Comparison of ENCODE assay signal across 16 cellular contexts in genomic region chr11:75566763-75567279, GRCh38. TPM values are rescaled to one million over a fixed set of nuclear protein-coding genes. Genes with fewer than 3 reads are reported as not detected.
DNase-seq lines count a peak whose midpoint lies in the region; ATAC-seq, FAIRE-seq and TF ChIP-seq lines count a peak whose summit lies in the region.
"Had no signal": no experiment of that assay in that cellular context is flagged by ENCODE, and none has a peak within 500 bp of the region (broad histone marks: within the 10 kb centered on the region; RNA-seq: fewer than 3 reads in every experiment).

No MANE protein-coding gene starts in this region.

- TF ChIP-seq POLR2A in HepG2 (IDR thresholded peaks at IDR 0.05; ENCODE audit: insufficient read depth in 1 of 2, low read depth in 2 of 2, low read length in 2 of 2): no peak
- TF ChIP-seq POLR2A in right lobe of liver (IDR thresholded peaks at IDR 0.05): no peak
- TF ChIP-seq POLR2A in H1 (IDR thresholded peaks at IDR 0.05; ENCODE audit: control extremely low read depth in 1 of 2, low read depth in 2 of 2, low read length in 2 of 2): no peak

- H4K91ac ChIP-seq in H1 (replicated peaks; ENCODE audit: insufficient read length, low read length) (no peak overlapping the region), neuronal stem cell (ENCODE audit: low read depth, low read length, poor library complexity) (no peak overlapping the region)

- H2AK5ac ChIP-seq in H1 (ENCODE audit: low read depth, low read length) (no peak overlapping the region; the same call in 1 of the 2 replicates), neuronal stem cell (ENCODE audit: low read depth, low read length) (peak overlapping the region; percentile 72)

- no peak for FAIRE-seq in HepG2 (lab: Jason Lieb, UNC)
- no peak for FAIRE-seq in H1 (lab: Jason Lieb, UNC)
- FAIRE-seq: GM12878 had no signal

- no peaks in the 10 kb centered on the region for H3K9me3 Mint-ChIP-seq in activated naive CD4-positive, alpha-beta T cell treated with anti-CD3 and anti-CD28 coated beads, Interleukin-2, amount 10 ng/mL, durations not matched to agents 7 days and 5 days
- no peaks in the 10 kb centered on the region for H3K9me3 Mint-ChIP-seq in mesothelial cell of epicardium
- H3K9me3 Mint-ChIP-seq: CD4-positive, CD25-positive, alpha-beta regulatory T cell had no signal

- H3K79me1 ChIP-seq in H1 (ENCODE audit: low read depth, low read length): peaks cover 12% of the 10 kb centered on the region
- H3K79me1 ChIP-seq in neuronal stem cell (ENCODE audit: low read depth, low read length): peaks cover 10% of the 10 kb centered on the region

- TF ChIP-seq CTCF in HepG2 (CRISPR knock-in tag; IDR thresholded peaks at IDR 0.05) (no peak), right lobe of liver (IDR thresholded peaks at IDR 0.05) (no peak), H1 (IDR thresholded peaks at IDR 0.05; ENCODE audit: control extremely low read depth in 1 of 3, insufficient read depth in 1 of 3, low read depth in 1 of 3, low read length in 3 of 3) (no peak), mesothelial cell of epicardium (IDR thresholded peaks at IDR 0.05; ENCODE audit: unreplicated experiment) (no peak)

- TF ChIP-seq RAD21 in HepG2 (CRISPR knock-in tag; IDR thresholded peaks at IDR 0.05) (no peak), H1 (IDR thresholded peaks at IDR 0.05 in 1 of 2, conservative IDR thresholded peaks at IDR 0.05 in 1 of 2; ENCODE audit: low read depth in 2 of 2, low read length in 2 of 2) (no peak)

- H3K4me1 ChIP-seq in HepG2 (ENCODE audit: insufficient read depth, low read length) (peaks cover 33% of the 10 kb centered on the region), right lobe of liver (peaks cover 0 to 27% (median 13%) of the 10 kb centered on the region in 4 donors), H1 (replicated peaks in 1 of 4; ENCODE audit: control insufficient read depth in 3 of 4, insufficient read depth in 4 of 4, low read length in 3 of 4) (peaks cover 7 to 35% (median 21%) of the 10 kb centered on the region in 4 experiments), neuronal stem cell (ENCODE audit: control insufficient read depth in 2 of 2, insufficient read depth in 1 of 2, low read depth in 1 of 2, low read length in 2 of 2) (peaks cover 25 to 26% of the 10 kb centered on the region in 2 donors)

- no peak overlapping the region for H3K14ac ChIP-seq in H1 (ENCODE audit: insufficient read length)
- no peak overlapping the region for H3K14ac ChIP-seq in neuronal stem cell (ENCODE audit: low read length)

- H4K5ac ChIP-seq in H1 (ENCODE audit: insufficient read length, low read depth, low read length): no peak overlapping the region

- no peak overlapping the region for H2BK20ac ChIP-seq in H1 (ENCODE audit: low read length)

- BruUV-seq in HepG2 (replicated peaks; lab: Mats Ljungman, UMichigan): no TSS peak

- H3K36me3 ChIP-seq in HepG2 (replicated peaks in 1 of 2; ENCODE audit: control insufficient read depth in 1 of 2, insufficient read depth in 2 of 2, low read length in 2 of 2): peaks cover 18 to 40% of the 10 kb centered on the region in 2 experiments
- H3K36me3 ChIP-seq in right lobe of liver: peaks cover 7 to 57% (median 30%) of the 10 kb centered on the region in 4 donors
- H3K36me3 ChIP-seq in H1 (ENCODE audit: control insufficient read depth in 2 of 4, insufficient read depth in 4 of 4, low read length in 3 of 4): peaks cover 39 to 58% (median 53%) of the 10 kb centered on the region in 4 experiments
- peaks cover 50 to 84% of the 10 kb centered on the region in 2 donors for H3K36me3 ChIP-seq in neuronal stem cell (replicated peaks in 1 of 2; ENCODE audit: control insufficient read depth in 2 of 2, insufficient read depth in 2 of 2, low read length in 2 of 2)

- no peak overlapping the region for H3K4me2 ChIP-seq in HepG2 (ENCODE audit: low read depth, low read length)
- H3K4me2 ChIP-seq in H1 (ENCODE audit: insufficient read depth in 1 of 2, low read depth in 2 of 2, low read length in 2 of 2): no peak overlapping the region
- no peak overlapping the region for H3K4me2 ChIP-seq in neuronal stem cell (ENCODE audit: insufficient read depth, low read length, poor library complexity, severe bottlenecking)

- H2AFZ ChIP-seq in HepG2 (ENCODE audit: low read length) (no peak overlapping the region), H1 (ENCODE audit: low read length) (no peak overlapping the region), neuronal stem cell (ENCODE audit: low read length) (no peak overlapping the region)

- H3K56ac ChIP-seq in H1 (replicated peaks; ENCODE audit: insufficient read length, low read depth, low read length): no peak overlapping the region

- H3K23me2 ChIP-seq in H1 (ENCODE audit: low read depth, low read length): peaks cover 8% of the 10 kb centered on the region

- no peaks in the 10 kb centered on the region; a peak in 1 of 5 replicates for H3K27me3 ChIP-seq in HepG2 (ENCODE audit: control insufficient read depth in 1 of 2, insufficient read depth in 2 of 2, low read length in 2 of 2)
- no peaks in the 10 kb centered on the region for H3K27me3 ChIP-seq in right lobe of liver
- H3K27me3 ChIP-seq in H1 (replicated peaks in 1 of 4; ENCODE audit: control insufficient read depth in 3 of 4, extremely low read depth in 1 of 4, insufficient read depth in 3 of 4, low read length in 3 of 4): no peaks in the 10 kb centered on the region
- H3K27me3 ChIP-seq in neuronal stem cell (ENCODE audit: control insufficient read depth in 3 of 3, insufficient read depth in 3 of 3, low read depth in 1 of 3, low read length in 3 of 3): no peaks in the 10 kb centered on the region

- H3K4ac ChIP-seq in H1 (replicated peaks; ENCODE audit: insufficient read length, low read depth, low read length) (no peak overlapping the region), neuronal stem cell (ENCODE audit: low read length) (peak overlapping the region; percentile 6)

- POLR2A ChIA-PET in HepG2 (lab: Yijun Ruan, JAX): interaction anchor here (2.7 kb wide), 1 partner anchor 13 kb away, joined by 19 read pairs; no protein-coding TSS in a partner anchor
- POLR2A ChIA-PET in H1 (lab: Charles Lee; ENCODE audit: partially characterized antibody): interaction anchor here (0.9 to 35.1 kb wide), 7 partner anchors 4 to 293 kb away, joined by 3 to 1120 read pairs (median 3); partner anchors contain the start of gene SERPINH1

- H2BK15ac ChIP-seq in H1 (ENCODE audit: low read length) (no peak overlapping the region), neuronal stem cell (ENCODE audit: low read length) (no peak overlapping the region)

- peak overlapping the region; percentile 87 for H2BK5ac ChIP-seq in H1 (ENCODE audit: low read depth, low read length)
- no peak overlapping the region for H2BK5ac ChIP-seq in neuronal stem cell (ENCODE audit: low read length)

- H3K23ac ChIP-seq in H1 (ENCODE audit: insufficient read length) (no peak overlapping the region), neuronal stem cell (ENCODE audit: low read depth, low read length, poor library complexity) (peak overlapping the region; percentile 44)

- no peak overlapping the region for H3K4me3 Mint-ChIP-seq in activated naive CD4-positive, alpha-beta T cell treated with anti-CD3 and anti-CD28 coated beads, Interleukin-2, amount 10 ng/mL, durations not matched to agents 7 days and 5 days
- no peak overlapping the region for H3K4me3 Mint-ChIP-seq in mesothelial cell of epicardium
- H3K4me3 Mint-ChIP-seq: CD4-positive, CD25-positive, alpha-beta regulatory T cell had no signal

- CTCF ChIA-PET in HepG2 (lab: Yijun Ruan, JAX; ENCODE audit: low intra/inter-chr PET ratio, low total read pairs): no interaction called here
- CTCF ChIA-PET in H1 (lab: Charles Lee; ENCODE audit: partially characterized antibody): interaction anchor here (0.8 to 17.4 kb wide), 11 partner anchors 4 to 178 kb away, joined by 3 to 344 read pairs (median 11); partner anchors contain the start of gene SERPINH1
- CTCF ChIA-PET in activated naive CD4-positive, alpha-beta T cell treated with anti-CD3 and anti-CD28 coated beads, Interleukin-2, amount 10 ng/mL, durations not matched to agents 7 days and 5 days (lab: Charles Lee): interaction anchor here (3.7 to 4.5 kb wide), 2 partner anchors 9 to 11 kb away, joined by 11 to 20 read pairs; no protein-coding TSS in a partner anchor

- in situ Hi-C loops in HepG2 (cut with HindIII; ENCODE audit: extremely low pct_ligation_motif_present, low pct_unique_long_range_greater_than_20kb): no loop called here

- H4K8ac ChIP-seq in H1 (ENCODE audit: extremely low read depth, insufficient read depth, low read length) (no peak overlapping the region), neuronal stem cell (ENCODE audit: low read depth, low read length) (no peak overlapping the region)

- H3K27me3 Mint-ChIP-seq in activated naive CD4-positive, alpha-beta T cell treated with anti-CD3 and anti-CD28 coated beads, Interleukin-2, amount 10 ng/mL, durations not matched to agents 7 days and 5 days: no peaks in the 10 kb centered on the region
- H3K27me3 Mint-ChIP-seq in mesothelial cell of epicardium (ENCODE audit: low read depth): no peaks in the 10 kb centered on the region
- H3K27me3 Mint-ChIP-seq: CD4-positive, CD25-positive, alpha-beta regulatory T cell had no signal

- peaks cover 31% of the 10 kb centered on the region for H3K4me1 Mint-ChIP-seq in activated naive CD4-positive, alpha-beta T cell treated with anti-CD3 and anti-CD28 coated beads, Interleukin-2, amount 10 ng/mL, durations not matched to agents 7 days and 5 days
- peaks cover 26% of the 10 kb centered on the region for H3K4me1 Mint-ChIP-seq in mesothelial cell of epicardium

- H3K36me3 Mint-ChIP-seq in activated naive CD4-positive, alpha-beta T cell treated with anti-CD3 and anti-CD28 coated beads, Interleukin-2, amount 10 ng/mL, durations not matched to agents 7 days and 5 days: peaks cover 12% of the 10 kb centered on the region
- peaks cover 22% of the 10 kb centered on the region for H3K36me3 Mint-ChIP-seq in mesothelial cell of epicardium

- intact Hi-C loops in HepG2 (cut with micrococcal nuclease; ENCODE audit: unreplicated experiment): no loop called here
- intact Hi-C loops in right lobe of liver (cut with DNase I): no loop called here

- H3K9ac ChIP-seq in HepG2 (ENCODE audit: insufficient read depth, low read depth, low read length) (no peak overlapping the region), H1 (replicated peaks in 1 of 4; ENCODE audit: extremely low read depth in 1 of 4, low read depth in 3 of 4, low read length in 3 of 4) (peak overlapping the region in 1 of 4 experiments; percentile 22; a peak in 2 of 7 replicates), neuronal stem cell (ENCODE audit: low read depth, low read length, poor library complexity) (peak overlapping the region; percentile 45)

- H3K27ac ChIP-seq in HepG2 (ENCODE audit: extremely low read length, insufficient read depth, low read length) (no peak overlapping the region), right lobe of liver (no peak overlapping the region), H1 (ENCODE audit: low read depth, low read length) (peak overlapping the region; percentile 25; the same call in 1 of the 2 replicates), neuronal stem cell (replicated peaks; ENCODE audit: low read length) (no peak overlapping the region)

- TF ChIP-seq EP300 in HepG2 (IDR thresholded peaks at IDR 0.05; ENCODE audit: low read depth in 2 of 2, low read length in 2 of 2) (no peak), HepG2 (CRISPR knock-in tag; IDR thresholded peaks at IDR 0.05; ENCODE audit: borderline replicate concordance) (no peak), H1 (IDR thresholded peaks at IDR 0.05; ENCODE audit: borderline replicate concordance in 1 of 2, low read depth in 2 of 2, low read length in 2 of 2) (no peak)

- H3K79me2 ChIP-seq in HepG2 (ENCODE audit: insufficient read depth, low read length) (peaks cover 34% of the 10 kb centered on the region), H1 (ENCODE audit: control insufficient read depth in 1 of 2, insufficient read depth in 2 of 2, low read length in 2 of 2) (peaks cover 11 to 66% of the 10 kb centered on the region in 2 experiments)

- no peak overlapping the region for H2BK120ac ChIP-seq in H1 (replicated peaks; ENCODE audit: low read depth, low read length)
- no peak overlapping the region for H2BK120ac ChIP-seq in neuronal stem cell (ENCODE audit: low read depth, low read length)

- H4K20me1 ChIP-seq in HepG2 (ENCODE audit: insufficient read depth, low read length) (no peaks in the 10 kb centered on the region), H1 (replicated peaks in 1 of 2; ENCODE audit: control insufficient read depth in 1 of 2, insufficient read depth in 2 of 2, low read length in 2 of 2) (peaks cover 10 to 28% of the 10 kb centered on the region in 2 experiments)

- DNase-seq in HepG2 (ENCODE audit: low spot score) (no peak), right lobe of liver (no peak), H1 (ENCODE audit: low read depth in 1 of 2, low spot score in 2 of 2) (no peak), neuronal stem cell (ENCODE audit: low spot score) (no peak), mesothelial cell of epicardium (ENCODE audit: low spot score in 2 of 2, unreplicated experiment in 2 of 2) (no peak), NCI-H526 (lab: John Stamatoyannopoulos, UW) (no peak)
- no peak for DNase-seq in activated naive CD4-positive, alpha-beta T cell treated with anti-CD3 and anti-CD28 coated beads, Interleukin-2, amount 10 ng/mL, durations not matched to agents 7 days and 5 days
- DNase-seq: CD4-positive, CD25-positive, alpha-beta regulatory T cell; DMS79; IMR-90; NCI-H1417; NCI-H2029; NCI-H2171 treated with DMSO at 0.1 percent for 48 hours; NCI-H82 had no signal

- H3K9me3 ChIP-seq in HepG2 (ENCODE audit: low read length) (no peaks in the 10 kb centered on the region), right lobe of liver (no peaks in the 10 kb centered on the region), H1 (ENCODE audit: insufficient read depth in 2 of 2, low read depth in 1 of 2, low read length in 1 of 2) (no peaks in the 10 kb centered on the region), neuronal stem cell (replicated peaks in 1 of 2; ENCODE audit: control insufficient read depth in 2 of 2, insufficient read depth in 1 of 2, low read depth in 1 of 2, low read length in 2 of 2) (no peaks in the 10 kb centered on the region)

- H3K4me3 ChIP-seq in HepG2 (replicated peaks in 1 of 3; ENCODE audit: insufficient read depth in 1 of 3, low read depth in 2 of 3, low read length in 3 of 3) (no peak overlapping the region), right lobe of liver (no peak overlapping the region), H1 (ENCODE audit: extremely low read depth in 1 of 4, insufficient read depth in 2 of 4, low read depth in 3 of 4, low read length in 4 of 4) (no peak overlapping the region), neuronal stem cell (ENCODE audit: low read length in 2 of 2) (no peak overlapping the region)
- H3K4me3 ChIP-seq: GM12878 had no signal

- H2BK12ac ChIP-seq in H1 (ENCODE audit: low read depth, low read length): no peak overlapping the region; the same call in 1 of the 2 replicates
- H2BK12ac ChIP-seq in neuronal stem cell (ENCODE audit: low read length): no peak overlapping the region

- H3K18ac ChIP-seq in H1 (ENCODE audit: extremely low read depth, low read length) (no peak overlapping the region), neuronal stem cell (ENCODE audit: low read length) (peak overlapping the region; percentile 79)

- ATAC-seq in HepG2 (no peak), right lobe of liver (no peak)
- ATAC-seq: GM12878, HCT116 had no signal

- 98% methylated on average over 33 of the region's 34 CpGs for WGBS in HepG2 (ENCODE audit: low lambda C conversion rate)
- WGBS in right lobe of liver (ENCODE audit: insufficient coverage, low coverage, low lambda C conversion rate, missing lambda C conversion rate): 68% methylated on average over 7 of the region's 34 CpGs
- 89% methylated on average over 28 of the region's 34 CpGs; no CpG with 5 or more reads in 1 of the 2 experiments for WGBS in H1 (ENCODE audit: extremely low coverage in 1 of 2, insufficient coverage in 1 of 2, insufficient read length in 1 of 2, insufficient replicate concordance in 2 of 2, low coverage in 1 of 2, low lambda C conversion rate in 2 of 2, missing lambda C conversion rate in 1 of 2), 2 experiments
- no CpG with 5 or more reads among the region's 34 CpGs for WGBS in neuronal stem cell (ENCODE audit: extremely low coverage in 2 of 2, insufficient read length in 2 of 2, insufficient replicate concordance in 1 of 2), 2 donors

- H3K27ac Mint-ChIP-seq in activated naive CD4-positive, alpha-beta T cell treated with anti-CD3 and anti-CD28 coated beads, Interleukin-2, amount 10 ng/mL, durations not matched to agents 7 days and 5 days: no peak overlapping the region
- no peak overlapping the region for H3K27ac Mint-ChIP-seq in mesothelial cell of epicardium
- H3K27ac Mint-ChIP-seq: CD4-positive, CD25-positive, alpha-beta regulatory T cell had no signal

RNA-seq across cellular contexts. Expression of gene SERPINH1, which starts 4.8 kb away (rescaled TPM):
- total RNA-seq in HepG2 (2016; rRNA removed; fragmentation: Illumina TruSeq; extraction: Trizol): 31.3 and 83.8 TPM in 2 replicates
- total RNA-seq in HepG2 (2016; cell fraction: cytosol; rRNA removed; fragmentation: Illumina TruSeq; extraction: Trizol; ENCODE audit: low read depth): 10.9 and 11.9 TPM in 2 replicates
- total RNA-seq in HepG2 (2016; cell fraction: insoluble cytoplasmic fraction; rRNA removed; fragmentation: Illumina TruSeq; extraction: Trizol): 27.2 and 84.9 TPM in 2 replicates
- 21.3 and 21.4 TPM in 2 replicates for total RNA-seq in HepG2 (2016; cell fraction: membrane; rRNA removed; fragmentation: Illumina TruSeq; extraction: Trizol)
- 63.4 and 80.5 TPM in 2 replicates for total RNA-seq in HepG2 (2016; cell fraction: nucleus; rRNA removed; fragmentation: Illumina TruSeq; extraction: Trizol)
- polyA plus RNA-seq in HepG2 (2011; rRNA removed): 83.6 and 101 TPM in 2 replicates
- polyA plus RNA-seq in HepG2 (2011; cell fraction: cytosol; rRNA removed): 50.5 and 96.5 TPM in 2 replicates
- polyA plus RNA-seq in HepG2 (2011; cell fraction: nucleus; rRNA removed): 91.5 and 110 TPM in 2 replicates
- 46.1 and 57.3 TPM in 2 replicates for polyA plus RNA-seq in HepG2 (2012)
- 8.9 and 11.1 TPM in 2 replicates for polyA plus RNA-seq in HepG2 (2016; cell fraction: cytosol; fragmentation: Illumina TruSeq; extraction: Trizol; ENCODE audit: low read depth)
- polyA plus RNA-seq in HepG2 (2016; cell fraction: insoluble cytoplasmic fraction; fragmentation: Illumina TruSeq; extraction: Trizol; ENCODE audit: low read depth): 30.8 and 35.3 TPM in 2 replicates
- 15.5 and 16.1 TPM in 2 replicates for polyA plus RNA-seq in HepG2 (2016; cell fraction: membrane; fragmentation: Illumina TruSeq; extraction: Trizol; ENCODE audit: low read depth)
- 114 and 127 TPM in 2 replicates for polyA plus RNA-seq in HepG2 (2016; cell fraction: nucleus; fragmentation: Illumina TruSeq; extraction: Trizol; ENCODE audit: insufficient read depth, low read depth)
- 129 and 168 TPM in 2 replicates for polyA minus RNA-seq in HepG2 (2011; rRNA and poly(A)+ RNA removed; ENCODE audit: low replicate concordance)
- 52.3 and 73.2 TPM in 2 replicates for polyA minus RNA-seq in HepG2 (2011; cell fraction: cytosol; rRNA and poly(A)+ RNA removed)
- 20.1 and 27.8 TPM in 2 replicates for polyA minus RNA-seq in HepG2 (2011; cell fraction: nucleus; rRNA and poly(A)+ RNA removed)
- 10 to 100 TPM; 14.6 to 44.3 (median 33.8) TPM for total RNA-seq in right lobe of liver
- 420 and 424 TPM in 2 replicates for total RNA-seq in H1 (2021; fragmentation: NEBNext Ultra II Directional; extraction: Animal tissue kit (Norgen Biotek cat#: 25700))
- 621 and 869 TPM in 2 replicates for polyA plus RNA-seq in H1 (2011; rRNA removed)
- 482 TPM for polyA plus RNA-seq in H1 (2011; cell fraction: cytosol; rRNA removed)
- 605 TPM for polyA plus RNA-seq in H1 (2011; cell fraction: nucleus; rRNA removed)
- polyA plus RNA-seq in H1 (2012, experiment 1 of 2): 280 to 399 TPM (median 368 TPM) in 4 replicates
- 351 TPM for polyA plus RNA-seq in H1 (2012, experiment 2 of 2)
- 739 TPM for polyA plus RNA-seq in H1 (2013, experiment 1 of 2)
- 760 TPM for polyA plus RNA-seq in H1 (2013, experiment 2 of 2)
- 124 and 163 TPM in 2 replicates for polyA minus RNA-seq in H1 (2011; rRNA and poly(A)+ RNA removed)
- polyA minus RNA-seq in H1 (2011; cell fraction: cytosol; rRNA and poly(A)+ RNA removed): 266 TPM
- 239 TPM for polyA minus RNA-seq in H1 (2011; cell fraction: nucleus; rRNA and poly(A)+ RNA removed)
- 246 TPM for polyA plus RNA-seq in neuronal stem cell (2013, experiment 1 of 2)
- polyA plus RNA-seq in neuronal stem cell (2013, experiment 2 of 2): 246 TPM
- 360 to 375 TPM (median 373 TPM) in 3 replicates for total RNA-seq in mesothelial cell of epicardium

RNA-seq across cellular contexts. Expression of gene GDPD5, which starts 41.1 kb away (rescaled TPM):
- total RNA-seq in HepG2 (2016; rRNA removed; fragmentation: Illumina TruSeq; extraction: Trizol) (35.8 and 67.5 TPM in 2 replicates), right lobe of liver (10 to 100 TPM in 1 of 6 experiments, 1 to 10 TPM in 5; 2.0 to 10.7 (median 4.1) TPM), mesothelial cell of epicardium (8.0 to 8.2 TPM (median 8.1 TPM) in 3 replicates)
- total RNA-seq in HepG2 (2016; cell fraction: cytosol; rRNA removed; fragmentation: Illumina TruSeq; extraction: Trizol; ENCODE audit: low read depth): 24.1 and 26.9 TPM in 2 replicates
- 31.0 and 63.9 TPM in 2 replicates for total RNA-seq in HepG2 (2016; cell fraction: insoluble cytoplasmic fraction; rRNA removed; fragmentation: Illumina TruSeq; extraction: Trizol)
- 48.4 and 52.8 TPM in 2 replicates for total RNA-seq in HepG2 (2016; cell fraction: membrane; rRNA removed; fragmentation: Illumina TruSeq; extraction: Trizol)
- 82.9 and 86.5 TPM in 2 replicates for total RNA-seq in HepG2 (2016; cell fraction: nucleus; rRNA removed; fragmentation: Illumina TruSeq; extraction: Trizol)
- polyA plus RNA-seq in HepG2 (2011; rRNA removed) (55.0 and 55.2 TPM in 2 replicates), H1 (2011; rRNA removed) (7.8 and 10.2 TPM in 2 replicates)
- polyA plus RNA-seq in HepG2 (2011; cell fraction: cytosol; rRNA removed): 19.4 and 33.8 TPM in 2 replicates
- 229 and 337 TPM in 2 replicates for polyA plus RNA-seq in HepG2 (2011; cell fraction: nucleus; rRNA removed)
- polyA plus RNA-seq in HepG2 (2012): 36.3 and 37.7 TPM in 2 replicates
- polyA plus RNA-seq in HepG2 (2016; cell fraction: cytosol; fragmentation: Illumina TruSeq; extraction: Trizol; ENCODE audit: low read depth): 14.1 and 14.2 TPM in 2 replicates
- 33.8 and 39.1 TPM in 2 replicates for polyA plus RNA-seq in HepG2 (2016; cell fraction: insoluble cytoplasmic fraction; fragmentation: Illumina TruSeq; extraction: Trizol; ENCODE audit: low read depth)
- 33.4 and 35.7 TPM in 2 replicates for polyA plus RNA-seq in HepG2 (2016; cell fraction: membrane; fragmentation: Illumina TruSeq; extraction: Trizol; ENCODE audit: low read depth)
- polyA plus RNA-seq in HepG2 (2016; cell fraction: nucleus; fragmentation: Illumina TruSeq; extraction: Trizol; ENCODE audit: insufficient read depth, low read depth): 217 and 242 TPM in 2 replicates
- polyA minus RNA-seq in HepG2 (2011; rRNA and poly(A)+ RNA removed; ENCODE audit: low replicate concordance): 39.6 and 88.9 TPM in 2 replicates
- polyA minus RNA-seq in HepG2 (2011; cell fraction: cytosol; rRNA and poly(A)+ RNA removed): 23.0 and 24.3 TPM in 2 replicates
- 51.5 and 67.3 TPM in 2 replicates for polyA minus RNA-seq in HepG2 (2011; cell fraction: nucleus; rRNA and poly(A)+ RNA removed)
- total RNA-seq in H1 (2021; fragmentation: NEBNext Ultra II Directional; extraction: Animal tissue kit (Norgen Biotek cat#: 25700)): 8.1 and 8.6 TPM in 2 replicates
- polyA plus RNA-seq in H1 (2011; cell fraction: cytosol; rRNA removed): 6.4 TPM
- 27.2 TPM for polyA plus RNA-seq in H1 (2011; cell fraction: nucleus; rRNA removed)
- polyA plus RNA-seq in H1 (2012, experiment 1 of 2): 4.8 to 10.4 TPM (median 8.0 TPM) in 4 replicates
- 6.2 TPM for polyA plus RNA-seq in H1 (2012, experiment 2 of 2)
- polyA plus RNA-seq in H1 (2013, experiment 1 of 2): 10.7 TPM
- polyA plus RNA-seq in H1 (2013, experiment 2 of 2): 10.8 TPM
- polyA minus RNA-seq in H1 (2011; rRNA and poly(A)+ RNA removed): 6.0 and 7.1 TPM in 2 replicates
- 3.8 TPM for polyA minus RNA-seq in H1 (2011; cell fraction: cytosol; rRNA and poly(A)+ RNA removed)
- polyA minus RNA-seq in H1 (2011; cell fraction: nucleus; rRNA and poly(A)+ RNA removed): 8.1 TPM
- polyA plus RNA-seq in neuronal stem cell (2013, experiment 1 of 2): 10.9 TPM
- polyA plus RNA-seq in neuronal stem cell (2013, experiment 2 of 2): 11.1 TPM
